Comparison of ENCODE assay signal across 14 cellular contexts in genomic region chr3:33417051-33417673, GRCh38. TPM values are rescaled to one million over a fixed set of nuclear protein-coding genes. Genes with fewer than 3 reads are reported as not detected.
DNase-seq lines count a peak whose midpoint lies in the region; ATAC-seq and TF ChIP-seq lines count a peak whose summit lies in the region.
"Had no signal": no experiment of that assay in that cellular context is flagged by ENCODE, and none has a peak within 500 bp of the region (broad histone marks: within the 10 kb centered on the region; RNA-seq: fewer than 3 reads in every experiment).

No MANE protein-coding gene starts in this region.

- CTCF ChIA-PET in MCF 10A (lab: Yijun Ruan, JAX), result interaction anchor here (0.6 kb wide), 1 partner anchor 370 kb away, joined by 3 read pairs; no protein-coding TSS in a partner anchor
- CTCF ChIA-PET in Panc1 (lab: Charles Lee), result no interaction called here

- H3K4me1 Mint-ChIP-seq in MCF 10A (ENCODE audit: insufficient read depth, unreplicated experiment), result peaks cover 9% of the 10 kb centered on the region
- H3K4me1 Mint-ChIP-seq in stimulated activated naive CD8-positive, alpha-beta T cell treated with anti-CD3 and anti-CD28 coated beads, Interleukin-15, Interleukin-2, amounts not matched to agents 100 ng/mL and 50 ng/mL, for 24 hours (ENCODE audit: low read depth), result peaks cover 22% of the 10 kb centered on the region

- peaks cover 75% of the 10 kb centered on the region for H3K36me3 Mint-ChIP-seq in MCF 10A (ENCODE audit: insufficient read depth, unreplicated experiment)
- H3K36me3 Mint-ChIP-seq in stimulated activated naive CD8-positive, alpha-beta T cell treated with anti-CD3 and anti-CD28 coated beads, Interleukin-15, Interleukin-2, amounts not matched to agents 100 ng/mL and 50 ng/mL, for 24 hours (ENCODE audit: low read depth), result peaks cover 78% of the 10 kb centered on the region

- H3K27me3 ChIP-seq in breast epithelium (no peaks in the 10 kb centered on the region), Panc1 (ENCODE audit: control insufficient read depth, insufficient read depth, low read length) (no peaks in the 10 kb centered on the region)
- H3K27me3 ChIP-seq: body of pancreas had no signal

- H3K9me3 Mint-ChIP-seq in MCF 10A (ENCODE audit: unreplicated experiment), result no peaks in the 10 kb centered on the region
- no peaks in the 10 kb centered on the region for H3K9me3 Mint-ChIP-seq in stimulated activated naive CD8-positive, alpha-beta T cell treated with anti-CD3 and anti-CD28 coated beads, Interleukin-15, Interleukin-2, amounts not matched to agents 100 ng/mL and 50 ng/mL, for 24 hours
- H3K9me3 Mint-ChIP-seq: stimulated activated memory B cell treated with anti-CD40 and anti-IgM and Interleukin-4, amounts not matched to agents 10 μg/mL and 1 μg/mL and 100 μg/mL, for 72 hours had no signal

- H3K4me1 ChIP-seq in breast epithelium (no peaks in the 10 kb centered on the region), Panc1 (ENCODE audit: control insufficient read depth, insufficient read depth, low read length) (no peaks in the 10 kb centered on the region)

- TF ChIP-seq CTCF in MCF 10A (IDR thresholded peaks at IDR 0.05; ENCODE audit: unreplicated experiment) (no peak), breast epithelium (IDR thresholded peaks at IDR 0.05) (no peak), Panc1 (IDR thresholded peaks at IDR 0.05) (no peak), choroid plexus epithelial cell (conservative IDR thresholded peaks at IDR 0.05; ENCODE audit: low read depth, low read length) (no peak)

- DNase-seq in MCF 10A (ENCODE audit: unreplicated experiment) (peak; percentile 75), breast epithelium (ENCODE audit: low spot score in 2 of 2) (no peak), Panc1 (ENCODE audit: low read depth, low spot score) (no peak), choroid plexus epithelial cell (ENCODE audit: low read depth) (peak; percentile 65), NCI-H446 (lab: John Stamatoyannopoulos, UW) (no peak), HUDEP-2 (lab: John Stamatoyannopoulos, UW; ENCODE audit: unreplicated experiment in 76 of 76) (no peak), DMS114 treated with DMSO at 0.1 percent for 48 hours (lab: John Stamatoyannopoulos, UW; ENCODE audit: unreplicated experiment) (no peak)
- DNase-seq: AML-193, body of pancreas, hypothalamus, occipital lobe, PC-9 had no signal

- BruUV-seq in MCF 10A (replicated peaks; lab: Mats Ljungman, UMichigan) (no TSS peak), Panc1 (replicated peaks; lab: Mats Ljungman, UMichigan) (TSS peak; percentile 45)

- H3K4me3 ChIP-seq in breast epithelium (no peak overlapping the region), Panc1 (ENCODE audit: low read depth in 2 of 2, low read length in 2 of 2) (no peak overlapping the region), choroid plexus epithelial cell (ENCODE audit: low read depth, low read length) (no peak overlapping the region)
- H3K4me3 ChIP-seq: body of pancreas, PC-9 had no signal

- in situ Hi-C loops in Panc1 (cut with HindIII; ENCODE audit: low pct_unique_long_range_greater_than_20kb, low sequenced_read_pairs), result no loop called here

- H3K27me3 Mint-ChIP-seq in MCF 10A (ENCODE audit: insufficient read depth, unreplicated experiment), result no peaks in the 10 kb centered on the region
- H3K27me3 Mint-ChIP-seq in stimulated activated naive CD8-positive, alpha-beta T cell treated with anti-CD3 and anti-CD28 coated beads, Interleukin-15, Interleukin-2, amounts not matched to agents 100 ng/mL and 50 ng/mL, for 24 hours, result no peaks in the 10 kb centered on the region
- H3K27me3 Mint-ChIP-seq: stimulated activated memory B cell treated with anti-CD40 and anti-IgM and Interleukin-4, amounts not matched to agents 10 μg/mL and 1 μg/mL and 100 μg/mL, for 72 hours had no signal

- H3K9me3 ChIP-seq in breast epithelium, result no peaks in the 10 kb centered on the region
- no peaks in the 10 kb centered on the region for H3K9me3 ChIP-seq in Panc1 (ENCODE audit: control insufficient read depth, insufficient read depth, low read depth, low read length)
- H3K9me3 ChIP-seq: body of pancreas had no signal

- no peak for ATAC-seq in Panc1
- ATAC-seq: body of pancreas; stimulated activated memory B cell treated with anti-CD40 and anti-IgM and Interleukin-4, amounts not matched to agents 10 μg/mL and 1 μg/mL and 100 μg/mL, for 72 hours had no signal

- POLR2A ChIA-PET in MCF 10A (lab: Yijun Ruan, JAX), result interaction anchor here (0.9 to 1.4 kb wide), 3 partner anchors 10 to 22 kb away, joined by 3 to 6 read pairs (median 4); no protein-coding TSS in a partner anchor
- POLR2A ChIA-PET in Panc1 (lab: Charles Lee), result no interaction called here

- no peak for TF ChIP-seq POLR2A in breast epithelium (IDR thresholded peaks at IDR 0.05)

- no peak overlapping the region for H3K4me3 Mint-ChIP-seq in MCF 10A (ENCODE audit: unreplicated experiment)
- no peak overlapping the region for H3K4me3 Mint-ChIP-seq in stimulated activated naive CD8-positive, alpha-beta T cell treated with anti-CD3 and anti-CD28 coated beads, Interleukin-15, Interleukin-2, amounts not matched to agents 100 ng/mL and 50 ng/mL, for 24 hours
- H3K4me3 Mint-ChIP-seq: stimulated activated memory B cell treated with anti-CD40 and anti-IgM and Interleukin-4, amounts not matched to agents 10 μg/mL and 1 μg/mL and 100 μg/mL, for 72 hours had no signal

- H3K27ac ChIP-seq in breast epithelium, result no peak overlapping the region
- H3K27ac ChIP-seq in Panc1 (ENCODE audit: low read length), result no peak overlapping the region
- H3K27ac ChIP-seq: body of pancreas, PC-9 had no signal

- H3K27ac Mint-ChIP-seq in MCF 10A (ENCODE audit: low read depth, unreplicated experiment), result peak overlapping the region; percentile 73
- H3K27ac Mint-ChIP-seq in stimulated activated naive CD8-positive, alpha-beta T cell treated with anti-CD3 and anti-CD28 coated beads, Interleukin-15, Interleukin-2, amounts not matched to agents 100 ng/mL and 50 ng/mL, for 24 hours, result peak overlapping the region; percentile 59
- H3K27ac Mint-ChIP-seq: stimulated activated memory B cell treated with anti-CD40 and anti-IgM and Interleukin-4, amounts not matched to agents 10 μg/mL and 1 μg/mL and 100 μg/mL, for 72 hours had no signal

- H3K36me3 ChIP-seq in breast epithelium (no peaks in the 10 kb centered on the region), Panc1 (ENCODE audit: control insufficient read depth, insufficient read depth, low read length) (peaks cover 8% of the 10 kb centered on the region; the same call in 1 of the 2 replicates)

- intact Hi-C loops in MCF 10A (cut with micrococcal nuclease) (no loop called here), breast epithelium (cut with DNase I; ENCODE audit: low total_unique reads) (no loop called here), Panc1 (cut with micrococcal nuclease; ENCODE audit: unreplicated experiment) (no loop called here)

RNA-seq across cellular contexts. Expression of gene UBP1, which starts 23.0 kb away (rescaled TPM):
- total RNA-seq in MCF 10A (2022) (55.6 and 72.6 TPM in 2 replicates), breast epithelium (10 to 100 TPM; 55.2 to 73.8 (median 69.5) TPM), Panc1 (2021; ENCODE audit: unreplicated experiment) (62.4 TPM)
- 32.1 TPM for polyA plus RNA-seq in Panc1 (2012; ENCODE audit: insufficient read length)

Comparison
In these comparisons a context has a peak if more than half of its experiments do, and no peak if none do; other contexts are left out.
1. DNase-seq: peak in MCF 10A (single experiment) and choroid plexus epithelial cell (single experiment); none in breast epithelium (0 of 2), Panc1 (single experiment), NCI-H446 (0 of 2), HUDEP-2 (0 of 76) and DMS114 treated with DMSO at 0.1 percent for 48 hours (single experiment).